In the genomic region with DNA sequence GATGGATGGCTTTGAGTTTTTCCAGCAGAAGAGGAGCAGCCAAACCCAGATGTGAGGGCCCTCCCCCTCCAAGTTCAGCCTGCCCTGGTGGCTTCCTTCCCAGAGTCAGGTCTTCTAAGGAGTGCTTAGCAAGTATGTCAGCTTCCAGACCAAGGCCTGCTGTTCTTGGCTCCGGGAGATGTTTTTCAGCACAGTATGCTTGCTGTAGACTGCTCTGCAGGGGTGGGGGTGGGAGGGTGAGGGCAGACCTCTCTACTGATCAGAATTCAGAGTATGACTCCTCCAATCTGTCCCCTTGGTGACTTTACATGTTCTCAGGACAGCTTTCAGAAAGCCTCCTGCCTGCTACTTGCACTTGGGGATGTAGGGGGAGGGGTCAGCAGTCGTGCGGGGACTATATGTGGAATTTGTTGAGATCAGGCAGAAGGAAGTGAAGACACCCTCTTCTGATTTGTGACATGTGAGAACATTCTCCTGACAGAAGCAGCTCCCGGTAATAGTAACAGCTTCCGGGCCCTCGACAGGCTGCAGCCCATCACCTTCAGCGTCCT, we compare ENCODE assay signal across 11 cellular contexts.
A peak's percentile ranks its signal among the peaks of the same experiment; 100 is the strongest.
DNase-seq lines count a peak whose midpoint lies in the region; ATAC-seq, FAIRE-seq and TF ChIP-seq lines count a peak whose summit lies in the region.
"Had no signal": no experiment of that assay in that cellular context is flagged by ENCODE, and none has a peak within 500 bp of the region (broad histone marks: within the 10 kb centered on the region; RNA-seq: fewer than 3 reads in every experiment).

No MANE protein-coding gene starts in this region.

- POLR2A ChIA-PET in HepG2 (lab: Yijun Ruan, JAX) = interaction anchor here (0.8 to 1.9 kb wide), 6 partner anchors 8 to 114 kb away, joined by 3 to 7 read pairs (median 4); no protein-coding TSS in a partner anchor
- POLR2A ChIA-PET in HEK293T (lab: Yijun Ruan, JAX) = no interaction called here

- ATAC-seq in HepG2 = no peak
- ATAC-seq in stimulated activated effector memory CD8-positive, alpha-beta T cell treated with anti-CD3 and anti-CD28 coated beads, Interleukin-12 subunit alpha, Interleukin-12 subunit beta, amount 100 ng/mL, for 72 hours = no peak

- H3K36me3 Mint-ChIP-seq in stimulated activated effector memory CD8-positive, alpha-beta T cell treated with anti-CD3 and anti-CD28 coated beads, Interleukin-12 subunit alpha, Interleukin-12 subunit beta, amount 100 ng/mL, for 72 hours = no peaks in the 10 kb centered on the region
- H3K36me3 Mint-ChIP-seq: naive B cell had no signal

- CTCF ChIA-PET in HepG2 (lab: Yijun Ruan, JAX; ENCODE audit: low intra/inter-chr PET ratio, low total read pairs) (no interaction called here), HEK293T (lab: Yijun Ruan, JAX) (no interaction called here)

- peak overlapping the region; percentile 97 for H3K27ac ChIP-seq in HepG2 (ENCODE audit: extremely low read length, insufficient read depth, low read length)
- peak overlapping the region; percentile 14 for H3K27ac ChIP-seq in skeletal muscle tissue (ENCODE audit: low read depth, low read length)
- H3K27ac ChIP-seq: RWPE1 had no signal

- H3K9me3 ChIP-seq in HepG2 (ENCODE audit: low read length) (no peaks in the 10 kb centered on the region), skeletal muscle tissue (ENCODE audit: control insufficient read depth in 3 of 3, low read length in 3 of 3) (no peaks in the 10 kb centered on the region)

- peak overlapping the region; percentile 75 for H3K9ac ChIP-seq in HepG2 (ENCODE audit: insufficient read depth, low read depth, low read length)
- H3K9ac ChIP-seq in skeletal muscle tissue (ENCODE audit: low read depth in 1 of 3, low read length in 3 of 3) = no peak overlapping the region

- FAIRE-seq in HepG2 (lab: Jason Lieb, UNC) = no peak

- no peak for TF ChIP-seq POLR2A in HepG2 (IDR thresholded peaks at IDR 0.05; ENCODE audit: insufficient read depth in 1 of 2, low read depth in 2 of 2, low read length in 2 of 2)

- no peak for TF ChIP-seq RAD21 in HepG2 (CRISPR knock-in tag; IDR thresholded peaks at IDR 0.05)

- no peak for TF ChIP-seq CTCF in choroid plexus epithelial cell (conservative IDR thresholded peaks at IDR 0.05; ENCODE audit: low read depth, low read length)
- TF ChIP-seq CTCF in HepG2 (CRISPR knock-in tag; IDR thresholded peaks at IDR 0.05) = no peak

- H4K20me1 ChIP-seq in HepG2 (ENCODE audit: insufficient read depth, low read length) = no peaks in the 10 kb centered on the region

- in situ Hi-C loops in HepG2 (cut with HindIII; ENCODE audit: extremely low pct_ligation_motif_present, low pct_unique_long_range_greater_than_20kb) = no loop called here

- 81% methylated on average over 6 of the region's 7 CpGs for WGBS in HepG2 (ENCODE audit: low lambda C conversion rate)

- no peak overlapping the region for H3K27ac Mint-ChIP-seq in stimulated activated effector memory CD8-positive, alpha-beta T cell treated with anti-CD3 and anti-CD28 coated beads, Interleukin-12 subunit alpha, Interleukin-12 subunit beta, amount 100 ng/mL, for 72 hours

- no peaks in the 10 kb centered on the region for H3K36me3 ChIP-seq in HepG2 (replicated peaks in 1 of 2; ENCODE audit: control insufficient read depth in 1 of 2, insufficient read depth in 2 of 2, low read length in 2 of 2)
- no peaks in the 10 kb centered on the region for H3K36me3 ChIP-seq in skeletal muscle tissue (ENCODE audit: control insufficient read depth in 3 of 3, insufficient read depth in 3 of 3, low read length in 3 of 3)

- intact Hi-C loops in HepG2 (cut with micrococcal nuclease; ENCODE audit: unreplicated experiment) = no loop called here

- no peak overlapping the region for H3K4me3 Mint-ChIP-seq in stimulated activated effector memory CD8-positive, alpha-beta T cell treated with anti-CD3 and anti-CD28 coated beads, Interleukin-12 subunit alpha, Interleukin-12 subunit beta, amount 100 ng/mL, for 72 hours

- H3K27me3 ChIP-seq in HepG2 (ENCODE audit: control insufficient read depth in 1 of 2, insufficient read depth in 2 of 2, low read length in 2 of 2) (no peaks in the 10 kb centered on the region), skeletal muscle tissue (ENCODE audit: control insufficient read depth in 3 of 3, insufficient read depth in 3 of 3, low read length in 3 of 3) (no peaks in the 10 kb centered on the region)

- DNase-seq in EH (ENCODE audit: low read depth) (peak; percentile 77), choroid plexus epithelial cell (ENCODE audit: low read depth) (peak; percentile 91), HepG2 (ENCODE audit: low spot score) (no peak), HEK293T (ENCODE audit: extremely low spot score) (no peak)
- DNase-seq in stimulated activated effector memory CD8-positive, alpha-beta T cell treated with anti-CD3 and anti-CD28 coated beads, Interleukin-12 subunit alpha, Interleukin-12 subunit beta, amount 100 ng/mL, for 72 hours (ENCODE audit: low spot score in 2 of 2) = no peak
- no peak for DNase-seq in NK-92 treated with Interleukin-12 subunit alpha and Interleukin-12 subunit beta, amount 100 ng/mL, for 24 hours (lab: John Stamatoyannopoulos, UW)
- no peak for DNase-seq in activated CD4-positive, alpha-beta T cell treated with anti-CD3 and anti-CD28 coated beads, Interleukin-2, amount 50 U/mL, for 4 hours
- DNase-seq: Calu3, naive B cell had no signal

- H3K4me1 ChIP-seq in HepG2 (ENCODE audit: insufficient read depth, low read length) (peaks cover 79% of the 10 kb centered on the region), skeletal muscle tissue (ENCODE audit: control insufficient read depth in 3 of 3, insufficient read depth in 3 of 3, low read length in 3 of 3) (peaks cover 11 to 12% (median 11%) of the 10 kb centered on the region in 3 donors)

- peaks cover 2% of the 10 kb centered on the region for H3K9me3 Mint-ChIP-seq in stimulated activated effector memory CD8-positive, alpha-beta T cell treated with anti-CD3 and anti-CD28 coated beads, Interleukin-12 subunit alpha, Interleukin-12 subunit beta, amount 100 ng/mL, for 72 hours

- no TSS peak for BruUV-seq in HepG2 (replicated peaks; lab: Mats Ljungman, UMichigan)

- no peak overlapping the region for H2AFZ ChIP-seq in HepG2 (ENCODE audit: low read length)

- H3K79me2 ChIP-seq in HepG2 (ENCODE audit: insufficient read depth, low read length) = peaks cover 2% of the 10 kb centered on the region

- no peaks in the 10 kb centered on the region for H3K4me1 Mint-ChIP-seq in stimulated activated effector memory CD8-positive, alpha-beta T cell treated with anti-CD3 and anti-CD28 coated beads, Interleukin-12 subunit alpha, Interleukin-12 subunit beta, amount 100 ng/mL, for 72 hours
- H3K4me1 Mint-ChIP-seq: naive B cell had no signal

- peak overlapping the region; percentile 84 for H3K4me2 ChIP-seq in HepG2 (ENCODE audit: low read depth, low read length)

- H3K4me3 ChIP-seq in choroid plexus epithelial cell (ENCODE audit: low read depth, low read length) (no peak overlapping the region), HepG2 (replicated peaks in 1 of 3; ENCODE audit: insufficient read depth in 1 of 3, low read depth in 2 of 3, low read length in 3 of 3) (peak overlapping the region in 2 of 3 experiments; percentile 3 to 50; a peak in 3 of 6 replicates), skeletal muscle tissue (ENCODE audit: low read length in 3 of 3) (no peak overlapping the region)

- TF ChIP-seq EP300 in HepG2 (IDR thresholded peaks at IDR 0.05; ENCODE audit: low read depth in 2 of 2, low read length in 2 of 2) (no peak), HepG2 (CRISPR knock-in tag; IDR thresholded peaks at IDR 0.05; ENCODE audit: borderline replicate concordance) (no peak)

TF ChIP-seq in HepG2, 621 proteins besides CTCF, POLR2A, EP300 and RAD21:
- TF ChIP-seq HMG20B (CRISPR knock-in tag; conservative IDR thresholded peaks at IDR 0.05) (no peak), ZNF572 (CRISPR knock-in tag; IDR thresholded peaks at IDR 0.05) (0 out of 2 replicates have a peak, but pooled peaks have one; percentile 67), ZSCAN25 (CRISPR knock-in tag; IDR thresholded peaks at IDR 0.05) (peak; percentile 46; the same call in 1 of the 2 replicates)

TF ChIP-seq in HEK293T, 16 proteins besides CTCF, POLR2A, EP300 and RAD21:
- TF ChIP-seq LEF1 (IDR thresholded peaks at IDR 0.05; ENCODE audit: borderline replicate concordance) (no peak), FOXK2 (IDR thresholded peaks at IDR 0.05) (no peak), CTBP1 (IDR thresholded peaks at IDR 0.05; ENCODE audit: borderline replicate concordance) (no peak), HDGF (IDR thresholded peaks at IDR 0.05; ENCODE audit: borderline replicate concordance) (no peak), BHLHE40 (IDR thresholded peaks at IDR 0.05; ENCODE audit: borderline replicate concordance) (no peak), ELF4 (IDR thresholded peaks at IDR 0.05) (no peak), TARDBP (IDR thresholded peaks at IDR 0.05) (no peak), NFRKB (IDR thresholded peaks at IDR 0.05) (no peak), SUZ12 (IDR thresholded peaks at IDR 0.05) (no peak), SP1 (IDR thresholded peaks at IDR 0.05) (no peak), FOXM1 (IDR thresholded peaks at IDR 0.05; ENCODE audit: borderline replicate concordance) (no peak), L3MBTL2 (conservative IDR thresholded peaks at IDR 0.05) (no peak), ZNF384 (IDR thresholded peaks at IDR 0.05) (no peak), FOXA1 (IDR thresholded peaks at IDR 0.05) (no peak), ARNT (IDR thresholded peaks at IDR 0.05) (no peak)
- TF ChIP-seq, protein P1, sequence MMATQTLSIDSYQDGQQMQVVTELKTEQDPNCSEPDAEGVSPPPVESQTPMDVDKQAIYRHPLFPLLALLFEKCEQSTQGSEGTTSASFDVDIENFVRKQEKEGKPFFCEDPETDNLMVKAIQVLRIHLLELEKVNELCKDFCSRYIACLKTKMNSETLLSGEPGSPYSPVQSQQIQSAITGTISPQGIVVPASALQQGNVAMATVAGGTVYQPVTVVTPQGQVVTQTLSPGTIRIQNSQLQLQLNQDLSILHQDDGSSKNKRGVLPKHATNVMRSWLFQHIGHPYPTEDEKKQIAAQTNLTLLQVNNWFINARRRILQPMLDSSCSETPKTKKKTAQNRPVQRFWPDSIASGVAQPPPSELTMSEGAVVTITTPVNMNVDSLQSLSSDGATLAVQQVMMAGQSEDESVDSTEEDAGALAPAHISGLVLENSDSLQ (IDR thresholded peaks at IDR 0.05) = no peak

Comparison
In these comparisons a context has a peak if more than half of its experiments do, and no peak if none do; other contexts are left out.
1. DNase-seq: peak in EH (single experiment) and choroid plexus epithelial cell (single experiment); none in HepG2 (single experiment), stimulated activated effector memory CD8-positive, alpha-beta T cell treated with anti-CD3 and anti-CD28 coated beads, Interleukin-12 subunit alpha, Interleukin-12 subunit beta, amount 100 ng/mL, for 72 hours (0 of 2), HEK293T (single experiment), NK-92 treated with Interleukin-12 subunit alpha and Interleukin-12 subunit beta, amount 100 ng/mL, for 24 hours (single experiment) and activated CD4-positive, alpha-beta T cell treated with anti-CD3 and anti-CD28 coated beads, Interleukin-2, amount 50 U/mL, for 4 hours (0 of 2).
2. H3K4me3 ChIP-seq: peak in HepG2 (2 of 3); none in choroid plexus epithelial cell (single experiment) and skeletal muscle tissue (0 of 3).